ENCODE assay signal across 9 cellular contexts in genomic region chr7:103811997-103812396, GRCh38.
A peak's percentile ranks its signal among the peaks of the same experiment; 100 is the strongest.
DNase-seq lines count a peak whose midpoint lies in the region; ATAC-seq and TF ChIP-seq lines count a peak whose summit lies in the region.
"Had no signal": no experiment of that assay in that cellular context is flagged by ENCODE, and none has a peak within 500 bp of the region (broad histone marks: within the 10 kb centered on the region; RNA-seq: fewer than 3 reads in every experiment).

No MANE protein-coding gene starts in this region.

- H3K4me1 ChIP-seq in testis (no peaks in the 10 kb centered on the region), ascending aorta (no peaks in the 10 kb centered on the region)

- peaks cover 2% of the 10 kb centered on the region for H3K27me3 Mint-ChIP-seq in activated naive CD8-positive, alpha-beta T cell
- H3K27me3 Mint-ChIP-seq in activated naive CD8-positive, alpha-beta T cell treated with anti-CD3 and anti-CD28 coated beads, Interleukin-2, amount 50 U/mL, for 24 hours = no peaks in the 10 kb centered on the region
- H3K27me3 Mint-ChIP-seq in type B pancreatic cell = peaks cover 14% of the 10 kb centered on the region
- H3K27me3 Mint-ChIP-seq in HFFc6 (ENCODE audit: insufficient read depth) = peaks cover 3% of the 10 kb centered on the region

- H3K9me3 ChIP-seq in testis = no peaks in the 10 kb centered on the region
- no peaks in the 10 kb centered on the region for H3K9me3 ChIP-seq in ascending aorta

- H3K4me3 ChIP-seq in testis (no peak overlapping the region), ascending aorta (no peak overlapping the region)

- H3K9me3 Mint-ChIP-seq in activated naive CD8-positive, alpha-beta T cell (ENCODE audit: low read depth) = no peaks in the 10 kb centered on the region
- no peaks in the 10 kb centered on the region for H3K9me3 Mint-ChIP-seq in activated naive CD8-positive, alpha-beta T cell treated with anti-CD3 and anti-CD28 coated beads, Interleukin-2, amount 50 U/mL, for 24 hours
- H3K9me3 Mint-ChIP-seq in activated naive CD4-positive, alpha-beta T cell treated with anti-CD3 and anti-CD28 coated beads, Interleukin-2, amount 50 U/mL, for 72 hours = no peaks in the 10 kb centered on the region
- H3K9me3 Mint-ChIP-seq in type B pancreatic cell = no peaks in the 10 kb centered on the region
- H3K9me3 Mint-ChIP-seq in HFFc6 = no peaks in the 10 kb centered on the region; the same call in 1 of the 2 replicates

- H3K4me3 Mint-ChIP-seq in activated naive CD8-positive, alpha-beta T cell = peak overlapping the region; percentile 24
- H3K4me3 Mint-ChIP-seq in activated naive CD8-positive, alpha-beta T cell treated with anti-CD3 and anti-CD28 coated beads, Interleukin-2, amount 50 U/mL, for 24 hours = no peak overlapping the region
- H3K4me3 Mint-ChIP-seq in type B pancreatic cell (peak overlapping the region; percentile 45), HFFc6 (no peak overlapping the region)

- H3K27ac ChIP-seq in testis (no peak overlapping the region), ascending aorta (no peak overlapping the region)

- TF ChIP-seq CTCF in type B pancreatic cell (conservative IDR thresholded peaks at IDR 0.05) (no peak), testis (IDR thresholded peaks at IDR 0.05) (no peak), HFFc6 (IDR thresholded peaks at IDR 0.05) (no peak), ascending aorta (IDR thresholded peaks at IDR 0.05) (no peak)

- H3K36me3 Mint-ChIP-seq in activated naive CD8-positive, alpha-beta T cell = no peaks in the 10 kb centered on the region
- H3K36me3 Mint-ChIP-seq in activated naive CD8-positive, alpha-beta T cell treated with anti-CD3 and anti-CD28 coated beads, Interleukin-2, amount 50 U/mL, for 24 hours (ENCODE audit: low read depth) = no peaks in the 10 kb centered on the region
- no peaks in the 10 kb centered on the region for H3K36me3 Mint-ChIP-seq in activated naive CD4-positive, alpha-beta T cell treated with anti-CD3 and anti-CD28 coated beads, Interleukin-2, amount 50 U/mL, for 72 hours
- no peaks in the 10 kb centered on the region for H3K36me3 Mint-ChIP-seq in type B pancreatic cell
- H3K36me3 Mint-ChIP-seq in HFFc6 (ENCODE audit: low read depth) = no peaks in the 10 kb centered on the region

- DNase-seq in activated naive CD8-positive, alpha-beta T cell treated with anti-CD3 and anti-CD28 coated beads, Interleukin-2, amount 50 U/mL, for 24 hours = no peak
- DNase-seq in activated naive CD4-positive, alpha-beta T cell treated with anti-CD3 and anti-CD28 coated beads, Interleukin-2, amount 50 U/mL, for 72 hours (ENCODE audit: low spot score in 2 of 2) = peak in 1 of 2 donors; percentile 3
- DNase-seq in type B pancreatic cell (ENCODE audit: extremely low spot score, unreplicated experiment) = no peak
- DNase-seq in testis = no peak
- no peak for DNase-seq in HFFc6
- no peak for DNase-seq in ascending aorta (ENCODE audit: low spot score in 2 of 2)
- DNase-seq: posterior cingulate gyrus had no signal

- no peaks in the 10 kb centered on the region for H3K27me3 ChIP-seq in testis
- no peaks in the 10 kb centered on the region for H3K27me3 ChIP-seq in ascending aorta

- intact Hi-C loops in testis (cut with DNase I; ENCODE audit: low total_unique reads) = no loop called here
- intact Hi-C loops in ascending aorta (cut with DNase I) = no loop called here

- WGBS in testis, 2 donors = 68 to 79% methylated on average over 2 of the region's 2 CpGs

- H3K36me3 ChIP-seq in testis (ENCODE audit: low read depth, missing control alignments) = no peaks in the 10 kb centered on the region
- H3K36me3 ChIP-seq in ascending aorta = no peaks in the 10 kb centered on the region

- H3K4me1 Mint-ChIP-seq in activated naive CD8-positive, alpha-beta T cell (ENCODE audit: low read depth) = peaks cover 22% of the 10 kb centered on the region
- peaks cover 16% of the 10 kb centered on the region for H3K4me1 Mint-ChIP-seq in activated naive CD8-positive, alpha-beta T cell treated with anti-CD3 and anti-CD28 coated beads, Interleukin-2, amount 50 U/mL, for 24 hours
- peaks cover 27% of the 10 kb centered on the region for H3K4me1 Mint-ChIP-seq in type B pancreatic cell (ENCODE audit: unreplicated experiment)
- no peaks in the 10 kb centered on the region for H3K4me1 Mint-ChIP-seq in HFFc6 (ENCODE audit: low read depth)

- no peak for ATAC-seq in activated naive CD8-positive, alpha-beta T cell treated with anti-CD3 and anti-CD28 coated beads, Interleukin-2, amount 50 U/mL, for 24 hours
- peak; percentile 67 for ATAC-seq in HG02981 (IDR thresholded peaks at IDR 0.05; ENCODE audit: unreplicated experiment)
- peak; percentile 80 to 87 for ATAC-seq in activated naive CD4-positive, alpha-beta T cell treated with anti-CD3 and anti-CD28 coated beads, Interleukin-2, amount 50 U/mL, for 72 hours

- no peak for TF ChIP-seq POLR2A in testis (IDR thresholded peaks at IDR 0.05)

- no peak overlapping the region for H3K27ac Mint-ChIP-seq in activated naive CD8-positive, alpha-beta T cell
- H3K27ac Mint-ChIP-seq in activated naive CD8-positive, alpha-beta T cell treated with anti-CD3 and anti-CD28 coated beads, Interleukin-2, amount 50 U/mL, for 24 hours = no peak overlapping the region
- H3K27ac Mint-ChIP-seq in activated naive CD4-positive, alpha-beta T cell treated with anti-CD3 and anti-CD28 coated beads, Interleukin-2, amount 50 U/mL, for 72 hours = no peak overlapping the region
- H3K27ac Mint-ChIP-seq in type B pancreatic cell (no peak overlapping the region), HFFc6 (no peak overlapping the region)

Comparison
In these comparisons a context has a peak if more than half of its experiments do, and no peak if none do; other contexts are left out.
1. H3K4me3 Mint-ChIP-seq: peak in activated naive CD8-positive, alpha-beta T cell (single experiment) and type B pancreatic cell (single experiment); none in activated naive CD8-positive, alpha-beta T cell treated with anti-CD3 and anti-CD28 coated beads, Interleukin-2, amount 50 U/mL, for 24 hours (single experiment) and HFFc6 (single experiment).